ENCODE assay signal across 1 cellular context in the genomic region with DNA sequence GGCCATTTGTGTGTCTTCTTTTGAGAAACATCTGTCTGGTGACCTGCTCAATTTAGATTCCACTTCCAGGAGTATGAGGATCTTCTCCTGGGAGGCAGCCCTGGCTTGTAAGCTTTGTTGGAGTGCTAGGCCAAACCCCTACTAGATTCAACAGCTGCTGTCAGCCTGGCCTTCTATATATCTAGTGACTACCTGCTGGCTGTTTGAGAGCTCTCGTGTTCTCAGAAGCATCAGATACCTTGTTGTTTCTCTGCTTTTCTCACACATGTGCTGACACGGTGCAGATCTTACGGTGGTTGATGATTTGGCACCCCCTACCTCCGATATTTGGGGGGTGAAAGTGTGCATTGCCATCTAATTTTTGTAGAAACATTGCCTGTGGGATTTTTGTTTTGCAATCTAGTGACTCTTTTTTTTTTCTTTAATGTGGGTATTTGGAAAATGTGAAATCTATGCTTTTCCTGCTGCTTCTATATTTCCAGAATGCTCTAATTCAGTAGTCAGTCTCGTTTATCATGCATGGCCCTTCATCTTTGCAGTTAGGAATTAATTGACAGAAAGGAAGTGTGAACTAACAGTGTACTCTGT.
A peak's percentile ranks its signal among the peaks of the same experiment; 100 is the strongest.
TF ChIP-seq lines count a peak whose summit lies in the region.

No MANE protein-coding gene starts in this region.

TF ChIP-seq in WTC11, 78 proteins besides CTCF, POLR2A, EP300 and RAD21 (continued from another document):
- TF ChIP-seq, protein P1, sequence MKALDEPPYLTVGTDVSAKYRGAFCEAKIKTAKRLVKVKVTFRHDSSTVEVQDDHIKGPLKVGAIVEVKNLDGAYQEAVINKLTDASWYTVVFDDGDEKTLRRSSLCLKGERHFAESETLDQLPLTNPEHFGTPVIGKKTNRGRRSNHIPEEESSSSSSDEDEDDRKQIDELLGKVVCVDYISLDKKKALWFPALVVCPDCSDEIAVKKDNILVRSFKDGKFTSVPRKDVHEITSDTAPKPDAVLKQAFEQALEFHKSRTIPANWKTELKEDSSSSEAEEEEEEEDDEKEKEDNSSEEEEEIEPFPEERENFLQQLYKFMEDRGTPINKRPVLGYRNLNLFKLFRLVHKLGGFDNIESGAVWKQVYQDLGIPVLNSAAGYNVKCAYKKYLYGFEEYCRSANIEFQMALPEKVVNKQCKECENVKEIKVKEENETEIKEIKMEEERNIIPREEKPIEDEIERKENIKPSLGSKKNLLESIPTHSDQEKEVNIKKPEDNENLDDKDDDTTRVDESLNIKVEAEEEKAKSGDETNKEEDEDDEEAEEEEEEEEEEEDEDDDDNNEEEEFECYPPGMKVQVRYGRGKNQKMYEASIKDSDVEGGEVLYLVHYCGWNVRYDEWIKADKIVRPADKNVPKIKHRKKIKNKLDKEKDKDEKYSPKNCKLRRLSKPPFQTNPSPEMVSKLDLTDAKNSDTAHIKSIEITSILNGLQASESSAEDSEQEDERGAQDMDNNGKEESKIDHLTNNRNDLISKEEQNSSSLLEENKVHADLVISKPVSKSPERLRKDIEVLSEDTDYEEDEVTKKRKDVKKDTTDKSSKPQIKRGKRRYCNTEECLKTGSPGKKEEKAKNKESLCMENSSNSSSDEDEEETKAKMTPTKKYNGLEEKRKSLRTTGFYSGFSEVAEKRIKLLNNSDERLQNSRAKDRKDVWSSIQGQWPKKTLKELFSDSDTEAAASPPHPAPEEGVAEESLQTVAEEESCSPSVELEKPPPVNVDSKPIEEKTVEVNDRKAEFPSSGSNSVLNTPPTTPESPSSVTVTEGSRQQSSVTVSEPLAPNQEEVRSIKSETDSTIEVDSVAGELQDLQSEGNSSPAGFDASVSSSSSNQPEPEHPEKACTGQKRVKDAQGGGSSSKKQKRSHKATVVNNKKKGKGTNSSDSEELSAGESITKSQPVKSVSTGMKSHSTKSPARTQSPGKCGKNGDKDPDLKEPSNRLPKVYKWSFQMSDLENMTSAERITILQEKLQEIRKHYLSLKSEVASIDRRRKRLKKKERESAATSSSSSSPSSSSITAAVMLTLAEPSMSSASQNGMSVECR (CRISPR knock-in tag; IDR thresholded peaks at IDR 0.05; ENCODE audit: borderline replicate concordance): no peak
- TF ChIP-seq ZBTB21 (CRISPR knock-in tag; IDR thresholded peaks at IDR 0.05; ENCODE audit: borderline replicate concordance): no peak
- TF ChIP-seq ATF6 (CRISPR knock-in tag; IDR thresholded peaks at IDR 0.05): no peak
- TF ChIP-seq, protein P2, sequence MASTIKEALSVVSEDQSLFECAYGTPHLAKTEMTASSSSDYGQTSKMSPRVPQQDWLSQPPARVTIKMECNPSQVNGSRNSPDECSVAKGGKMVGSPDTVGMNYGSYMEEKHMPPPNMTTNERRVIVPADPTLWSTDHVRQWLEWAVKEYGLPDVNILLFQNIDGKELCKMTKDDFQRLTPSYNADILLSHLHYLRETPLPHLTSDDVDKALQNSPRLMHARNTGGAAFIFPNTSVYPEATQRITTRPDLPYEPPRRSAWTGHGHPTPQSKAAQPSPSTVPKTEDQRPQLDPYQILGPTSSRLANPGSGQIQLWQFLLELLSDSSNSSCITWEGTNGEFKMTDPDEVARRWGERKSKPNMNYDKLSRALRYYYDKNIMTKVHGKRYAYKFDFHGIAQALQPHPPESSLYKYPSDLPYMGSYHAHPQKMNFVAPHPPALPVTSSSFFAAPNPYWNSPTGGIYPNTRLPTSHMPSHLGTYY (CRISPR knock-in tag; IDR thresholded peaks at IDR 0.05): peak; percentile 57; the same call in 1 of the 2 replicates
- TF ChIP-seq CREB1 (CRISPR knock-in tag; IDR thresholded peaks at IDR 0.05): no peak
- TF ChIP-seq, protein P3, sequence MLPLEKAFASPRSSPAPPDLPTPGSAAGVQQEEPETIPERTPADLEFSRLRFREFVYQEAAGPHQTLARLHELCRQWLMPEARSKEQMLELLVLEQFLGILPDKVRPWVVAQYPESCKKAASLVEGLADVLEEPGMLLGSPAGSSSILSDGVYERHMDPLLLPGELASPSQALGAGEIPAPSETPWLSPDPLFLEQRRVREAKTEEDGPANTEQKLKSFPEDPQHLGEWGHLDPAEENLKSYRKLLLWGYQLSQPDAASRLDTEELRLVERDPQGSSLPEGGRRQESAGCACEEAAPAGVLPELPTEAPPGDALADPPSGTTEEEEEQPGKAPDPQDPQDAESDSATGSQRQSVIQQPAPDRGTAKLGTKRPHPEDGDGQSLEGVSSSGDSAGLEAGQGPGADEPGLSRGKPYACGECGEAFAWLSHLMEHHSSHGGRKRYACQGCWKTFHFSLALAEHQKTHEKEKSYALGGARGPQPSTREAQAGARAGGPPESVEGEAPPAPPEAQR (CRISPR knock-in tag; IDR thresholded peaks at IDR 0.05): no peak
- no peak for TF ChIP-seq CREM (CRISPR knock-in tag; IDR thresholded peaks at IDR 0.05)
- TF ChIP-seq CBFB (CRISPR knock-in tag; IDR thresholded peaks at IDR 0.05; ENCODE audit: low read depth): no peak
- no peak for TF ChIP-seq FOXJ3 (CRISPR knock-in tag; IDR thresholded peaks at IDR 0.05; ENCODE audit: borderline replicate concordance)
- TF ChIP-seq, protein P4, sequence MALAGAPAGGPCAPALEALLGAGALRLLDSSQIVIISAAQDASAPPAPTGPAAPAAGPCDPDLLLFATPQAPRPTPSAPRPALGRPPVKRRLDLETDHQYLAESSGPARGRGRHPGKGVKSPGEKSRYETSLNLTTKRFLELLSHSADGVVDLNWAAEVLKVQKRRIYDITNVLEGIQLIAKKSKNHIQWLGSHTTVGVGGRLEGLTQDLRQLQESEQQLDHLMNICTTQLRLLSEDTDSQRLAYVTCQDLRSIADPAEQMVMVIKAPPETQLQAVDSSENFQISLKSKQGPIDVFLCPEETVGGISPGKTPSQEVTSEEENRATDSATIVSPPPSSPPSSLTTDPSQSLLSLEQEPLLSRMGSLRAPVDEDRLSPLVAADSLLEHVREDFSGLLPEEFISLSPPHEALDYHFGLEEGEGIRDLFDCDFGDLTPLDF (CRISPR knock-in tag; IDR thresholded peaks at IDR 0.05): no peak
- TF ChIP-seq RORB (CRISPR knock-in tag; IDR thresholded peaks at IDR 0.05): no peak
